Comparison of ENCODE assay signal across 9 cellular contexts in the genomic region with DNA sequence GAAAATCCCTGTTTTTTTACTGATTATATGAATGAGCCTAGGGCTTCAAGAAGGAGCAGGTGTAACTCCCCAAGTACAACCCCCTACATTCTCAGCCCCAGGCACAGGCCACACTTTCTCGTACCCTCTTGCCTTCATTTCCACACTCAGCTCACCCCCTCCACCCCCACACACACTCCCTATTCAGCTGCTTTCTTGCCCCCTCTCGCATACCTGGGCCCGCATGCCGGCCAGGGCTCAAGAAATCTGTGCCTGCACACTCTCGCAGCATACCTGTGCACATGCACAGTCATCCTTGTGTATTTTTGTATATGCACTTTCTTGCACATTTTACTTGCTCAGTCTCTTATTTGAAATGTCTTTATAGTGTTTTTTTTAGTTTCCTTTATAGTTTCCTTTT. TPM values are rescaled to one million over a fixed set of nuclear protein-coding genes. Genes with fewer than 3 reads are reported as not detected.
DNase-seq lines count a peak whose midpoint lies in the region; ATAC-seq, FAIRE-seq and TF ChIP-seq lines count a peak whose summit lies in the region.
"Had no signal": no experiment of that assay in that cellular context is flagged by ENCODE, and none has a peak within 500 bp of the region (broad histone marks: within the 10 kb centered on the region; RNA-seq: fewer than 3 reads in every experiment).

No MANE protein-coding gene starts in this region.

- H3K36me3 ChIP-seq in RWPE2 (ENCODE audit: low read depth) = peaks cover 33% of the 10 kb centered on the region

- no peaks in the 10 kb centered on the region for H3K27me3 ChIP-seq in RWPE2 (ENCODE audit: insufficient read depth, poor library complexity, severe bottlenecking)

- H3K9me3 Mint-ChIP-seq in CD14-positive monocyte (peaks cover 0 to 9% (median 6%) of the 10 kb centered on the region in 7 donors), osteocyte (ENCODE audit: unreplicated experiment) (no peaks in the 10 kb centered on the region)

- no peaks in the 10 kb centered on the region for H3K9me3 ChIP-seq in RWPE2 (ENCODE audit: severe bottlenecking)

- H3K27me3 Mint-ChIP-seq in CD14-positive monocyte (ENCODE audit: low read depth in 3 of 3) (peaks cover 37 to 44% (median 40%) of the 10 kb centered on the region in 3 donors), osteocyte (ENCODE audit: unreplicated experiment) (no peaks in the 10 kb centered on the region)

- no peak for TF ChIP-seq CTCF in CD14-positive monocyte (IDR thresholded peaks at IDR 0.05)
- no peak for TF ChIP-seq CTCF in RWPE2 (IDR thresholded peaks at IDR 0.05; ENCODE audit: poor library complexity, severe bottlenecking)
- no peak for TF ChIP-seq CTCF in epithelial cell of proximal tubule (conservative IDR thresholded peaks at IDR 0.05; ENCODE audit: low read depth, low read length)
- TF ChIP-seq CTCF in osteocyte (IDR thresholded peaks at IDR 0.05) = no peak
- TF ChIP-seq CTCF in D721Med (IDR thresholded peaks at IDR 0.05; ENCODE audit: insufficient read depth, missing control alignments) = no peak

- intact Hi-C loops in CD14-positive monocyte (cut with micrococcal nuclease) = loop anchor here in 1 of 2 donors (10.0 kb wide), 1 partner anchor 402 kb away; the partner anchor contains the start of gene ARTN

- H3K27ac Mint-ChIP-seq in CD14-positive monocyte (no peak overlapping the region), osteocyte (ENCODE audit: unreplicated experiment) (no peak overlapping the region)

- H3K4me1 ChIP-seq in RWPE2 (ENCODE audit: insufficient read depth, poor library complexity, severe bottlenecking) = peaks cover 43% of the 10 kb centered on the region

- H3K4me1 Mint-ChIP-seq in CD14-positive monocyte (peaks cover 12% of the 10 kb centered on the region), osteocyte (ENCODE audit: unreplicated experiment) (peaks cover 20% of the 10 kb centered on the region)

- H3K4me3 ChIP-seq in RWPE2 (ENCODE audit: severe bottlenecking) (peak overlapping the region; percentile 68), epithelial cell of proximal tubule (ENCODE audit: low read depth, low read length) (peak overlapping the region; percentile 67)

- DNase-seq in CD14-positive monocyte (ENCODE audit: low spot score) (no peak), RWPE2 (ENCODE audit: low spot score) (no peak), epithelial cell of proximal tubule (ENCODE audit: low read depth) (no peak), osteocyte (ENCODE audit: extremely low spot score, unreplicated experiment) (no peak), D721Med (ENCODE audit: insufficient read length, low spot score) (no peak), left lobe of liver (ENCODE audit: low spot score) (no peak)
- no peak for DNase-seq in stimulated activated CD8-positive, alpha-beta memory T cell treated with anti-CD3 and anti-CD28 coated beads, Interleukin-4, amount 100 ng/mL, for 48 hours

- peak overlapping the region; percentile 34 to 98 for H3K4me3 Mint-ChIP-seq in CD14-positive monocyte
- peak overlapping the region; percentile 92 for H3K4me3 Mint-ChIP-seq in osteocyte (ENCODE audit: unreplicated experiment)

- ATAC-seq in RWPE2 (ENCODE audit: low read depth) (no peak), left lobe of liver (no peak), GM21717 (IDR thresholded peaks at IDR 0.05; ENCODE audit: unreplicated experiment) (no peak)
- ATAC-seq: Panc1 had no signal

- no peak for FAIRE-seq in D721Med (lab: Jason Lieb, UNC)

- H3K27ac ChIP-seq in RWPE2 (ENCODE audit: poor library complexity, severe bottlenecking) = peak overlapping the region; percentile 82

- H3K36me3 Mint-ChIP-seq in CD14-positive monocyte (peaks cover 4 to 7% of the 10 kb centered on the region in 2 donors), osteocyte (ENCODE audit: unreplicated experiment) (no peaks in the 10 kb centered on the region)

RNA-seq across cellular contexts. Expression of gene PTPRF, which starts 2.0 kb away (rescaled TPM):
- polyA plus RNA-seq in CD14-positive monocyte = not detected
- total RNA-seq in epithelial cell of proximal tubule (138 and 155 TPM in 2 replicates), osteocyte (37.3 and 45.1 TPM in 2 replicates), left lobe of liver (290 TPM)
